1 cellular context compared by ENCODE assay signal in the genomic region with DNA sequence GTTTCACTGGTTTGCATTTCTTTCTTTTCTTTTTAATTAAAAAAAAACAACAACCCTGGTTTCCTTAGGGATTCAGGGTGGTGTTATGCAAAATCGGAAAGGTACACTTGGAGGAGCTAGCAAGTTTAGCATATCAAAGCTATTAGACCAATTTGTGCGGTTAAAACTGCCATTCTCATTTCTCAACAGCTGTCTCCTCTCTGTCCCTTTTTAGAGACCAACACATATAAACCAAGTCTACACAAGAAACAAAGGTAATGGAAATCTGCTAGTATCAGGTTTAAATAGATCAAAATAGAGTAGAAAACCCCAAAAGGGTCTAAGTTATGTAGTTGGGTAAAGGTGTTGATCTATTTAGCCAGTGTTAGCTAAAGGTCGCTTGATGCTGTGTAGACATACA.
TF ChIP-seq lines count a peak whose summit lies in the region.

No MANE protein-coding gene starts in this region.

TF ChIP-seq in HepG2, 621 proteins besides CTCF, POLR2A, EP300 and RAD21:
- TF ChIP-seq, protein P1, sequence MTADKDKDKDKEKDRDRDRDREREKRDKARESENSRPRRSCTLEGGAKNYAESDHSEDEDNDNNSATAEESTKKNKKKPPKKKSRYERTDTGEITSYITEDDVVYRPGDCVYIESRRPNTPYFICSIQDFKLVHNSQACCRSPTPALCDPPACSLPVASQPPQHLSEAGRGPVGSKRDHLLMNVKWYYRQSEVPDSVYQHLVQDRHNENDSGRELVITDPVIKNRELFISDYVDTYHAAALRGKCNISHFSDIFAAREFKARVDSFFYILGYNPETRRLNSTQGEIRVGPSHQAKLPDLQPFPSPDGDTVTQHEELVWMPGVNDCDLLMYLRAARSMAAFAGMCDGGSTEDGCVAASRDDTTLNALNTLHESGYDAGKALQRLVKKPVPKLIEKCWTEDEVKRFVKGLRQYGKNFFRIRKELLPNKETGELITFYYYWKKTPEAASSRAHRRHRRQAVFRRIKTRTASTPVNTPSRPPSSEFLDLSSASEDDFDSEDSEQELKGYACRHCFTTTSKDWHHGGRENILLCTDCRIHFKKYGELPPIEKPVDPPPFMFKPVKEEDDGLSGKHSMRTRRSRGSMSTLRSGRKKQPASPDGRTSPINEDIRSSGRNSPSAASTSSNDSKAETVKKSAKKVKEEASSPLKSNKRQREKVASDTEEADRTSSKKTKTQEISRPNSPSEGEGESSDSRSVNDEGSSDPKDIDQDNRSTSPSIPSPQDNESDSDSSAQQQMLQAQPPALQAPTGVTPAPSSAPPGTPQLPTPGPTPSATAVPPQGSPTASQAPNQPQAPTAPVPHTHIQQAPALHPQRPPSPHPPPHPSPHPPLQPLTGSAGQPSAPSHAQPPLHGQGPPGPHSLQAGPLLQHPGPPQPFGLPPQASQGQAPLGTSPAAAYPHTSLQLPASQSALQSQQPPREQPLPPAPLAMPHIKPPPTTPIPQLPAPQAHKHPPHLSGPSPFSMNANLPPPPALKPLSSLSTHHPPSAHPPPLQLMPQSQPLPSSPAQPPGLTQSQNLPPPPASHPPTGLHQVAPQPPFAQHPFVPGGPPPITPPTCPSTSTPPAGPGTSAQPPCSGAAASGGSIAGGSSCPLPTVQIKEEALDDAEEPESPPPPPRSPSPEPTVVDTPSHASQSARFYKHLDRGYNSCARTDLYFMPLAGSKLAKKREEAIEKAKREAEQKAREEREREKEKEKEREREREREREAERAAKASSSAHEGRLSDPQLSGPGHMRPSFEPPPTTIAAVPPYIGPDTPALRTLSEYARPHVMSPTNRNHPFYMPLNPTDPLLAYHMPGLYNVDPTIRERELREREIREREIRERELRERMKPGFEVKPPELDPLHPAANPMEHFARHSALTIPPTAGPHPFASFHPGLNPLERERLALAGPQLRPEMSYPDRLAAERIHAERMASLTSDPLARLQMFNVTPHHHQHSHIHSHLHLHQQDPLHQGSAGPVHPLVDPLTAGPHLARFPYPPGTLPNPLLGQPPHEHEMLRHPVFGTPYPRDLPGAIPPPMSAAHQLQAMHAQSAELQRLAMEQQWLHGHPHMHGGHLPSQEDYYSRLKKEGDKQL (CRISPR knock-in tag; IDR thresholded peaks at IDR 0.05; ENCODE audit: low read depth), result no peak
- no peak for TF ChIP-seq PCBP2 (optimal IDR thresholded peaks at IDR 0.05; ENCODE audit: low read depth, low read length, poor library complexity, severe bottlenecking)
- no peak for TF ChIP-seq HIVEP1 (CRISPR knock-in tag; IDR thresholded peaks at IDR 0.05)
- TF ChIP-seq IKZF1 (IDR thresholded peaks at IDR 0.05), result no peak
- TF ChIP-seq, protein P2, sequence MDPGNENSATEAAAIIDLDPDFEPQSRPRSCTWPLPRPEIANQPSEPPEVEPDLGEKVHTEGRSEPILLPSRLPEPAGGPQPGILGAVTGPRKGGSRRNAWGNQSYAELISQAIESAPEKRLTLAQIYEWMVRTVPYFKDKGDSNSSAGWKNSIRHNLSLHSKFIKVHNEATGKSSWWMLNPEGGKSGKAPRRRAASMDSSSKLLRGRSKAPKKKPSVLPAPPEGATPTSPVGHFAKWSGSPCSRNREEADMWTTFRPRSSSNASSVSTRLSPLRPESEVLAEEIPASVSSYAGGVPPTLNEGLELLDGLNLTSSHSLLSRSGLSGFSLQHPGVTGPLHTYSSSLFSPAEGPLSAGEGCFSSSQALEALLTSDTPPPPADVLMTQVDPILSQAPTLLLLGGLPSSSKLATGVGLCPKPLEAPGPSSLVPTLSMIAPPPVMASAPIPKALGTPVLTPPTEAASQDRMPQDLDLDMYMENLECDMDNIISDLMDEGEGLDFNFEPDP (CRISPR knock-in tag; conservative IDR thresholded peaks at IDR 0.05), result no peak
- no peak for TF ChIP-seq ZBTB42 (CRISPR knock-in tag; IDR thresholded peaks at IDR 0.05)
- no peak for TF ChIP-seq ZNF788 (CRISPR knock-in tag; IDR thresholded peaks at IDR 0.05; ENCODE audit: borderline replicate concordance)
- no peak for TF ChIP-seq PHF21A (CRISPR knock-in tag; IDR thresholded peaks at IDR 0.05)
- TF ChIP-seq RBFOX2 (IDR thresholded peaks at IDR 0.05; ENCODE audit: low read depth, low read length), result no peak
- TF ChIP-seq, protein P3, sequence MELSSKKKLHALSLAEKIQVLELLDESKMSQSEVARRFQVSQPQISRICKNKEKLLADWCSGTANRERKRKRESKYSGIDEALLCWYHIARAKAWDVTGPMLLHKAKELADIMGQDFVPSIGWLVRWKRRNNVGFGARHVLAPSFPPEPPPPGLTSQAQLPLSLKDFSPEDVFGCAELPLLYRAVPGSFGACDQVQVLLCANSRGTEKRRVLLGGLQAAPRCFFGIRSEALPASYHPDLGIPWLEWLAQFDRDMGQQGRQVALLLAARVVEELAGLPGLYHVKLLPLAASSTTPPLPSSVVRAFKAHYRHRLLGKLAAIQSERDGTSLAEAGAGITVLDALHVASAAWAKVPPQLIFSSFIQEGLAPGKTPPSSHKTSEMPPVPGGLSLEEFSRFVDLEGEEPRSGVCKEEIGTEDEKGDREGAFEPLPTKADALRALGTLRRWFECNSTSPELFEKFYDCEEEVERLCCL (CRISPR knock-in tag; IDR thresholded peaks at IDR 0.05; ENCODE audit: borderline replicate concordance), result no peak
